ENCODE assay signal across 8 cellular contexts in the genomic region with DNA sequence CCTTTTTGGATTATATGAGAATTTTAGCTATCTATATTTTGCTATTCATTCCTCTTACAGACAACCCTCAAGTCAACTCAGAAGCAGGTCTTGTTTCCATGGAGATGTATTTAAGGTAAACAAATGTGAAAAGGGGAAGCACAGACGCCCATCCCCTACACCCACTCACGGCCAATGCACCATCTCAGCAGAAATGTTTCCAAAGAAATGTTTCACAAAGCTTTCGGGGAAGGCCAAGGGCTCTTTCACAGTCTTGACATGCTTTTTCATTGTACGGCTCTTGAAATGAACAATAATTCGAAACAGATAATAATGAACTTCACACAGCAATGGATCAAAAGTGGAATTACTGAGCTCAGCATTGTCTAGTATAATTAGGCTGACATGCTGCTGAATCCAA.
DNase-seq lines count a peak whose midpoint lies in the region; ATAC-seq lines count a peak whose summit lies in the region.

No MANE protein-coding gene starts in this region.

- H3K23ac ChIP-seq in mesendoderm (ENCODE audit: low read length), result no peak overlapping the region

- H3K36me3 Mint-ChIP-seq in activated CD4-positive, alpha-beta T cell treated with anti-CD3 and anti-CD28 coated beads, Interleukin-2, amount 10 ng/mL, durations not matched to agents 7 days and 5 days (ENCODE audit: low read depth), result peaks cover 20% of the 10 kb centered on the region

- H4K5ac ChIP-seq in mesendoderm (ENCODE audit: low read length), result no peak overlapping the region

- no peaks in the 10 kb centered on the region for H3K27me3 Mint-ChIP-seq in activated CD4-positive, alpha-beta T cell treated with anti-CD3 and anti-CD28 coated beads, Interleukin-2, amount 10 ng/mL, durations not matched to agents 7 days and 5 days

- H3K36me3 ChIP-seq in mesendoderm (ENCODE audit: control insufficient read depth, insufficient read depth, low read length) (no peaks in the 10 kb centered on the region), H7 (replicated peaks; ENCODE audit: control insufficient read depth, insufficient read depth, low read length) (no peaks in the 10 kb centered on the region)

- H3K79me1 ChIP-seq in mesendoderm (ENCODE audit: low read length), result no peaks in the 10 kb centered on the region

- no peak overlapping the region for H3K27ac ChIP-seq in mesendoderm (ENCODE audit: low read depth, low read length)

- no peak overlapping the region for H3K4me2 ChIP-seq in mesendoderm (ENCODE audit: low read length)

- H3K4me1 ChIP-seq in mesendoderm (ENCODE audit: control insufficient read depth, low read depth, low read length), result no peaks in the 10 kb centered on the region

- no peaks in the 10 kb centered on the region for H3K79me2 ChIP-seq in mesendoderm (ENCODE audit: control insufficient read depth, insufficient read depth, low read length)

- peak; percentile 59 for ATAC-seq in HG03139 (IDR thresholded peaks at IDR 0.05; ENCODE audit: unreplicated experiment)

- H3K18ac ChIP-seq in mesendoderm (ENCODE audit: low read length), result no peak overlapping the region

- H2BK5ac ChIP-seq in mesendoderm (ENCODE audit: low read length), result no peak overlapping the region

- DNase-seq in activated gamma-delta T cell treated with anti-CD3 and anti-CD28 coated beads, Interleukin-2, amount 50 U/mL, for 16 hours (ENCODE audit: low read depth), result peak; percentile 38
- no peak for DNase-seq in activated gamma-delta T cell (lab: John Stamatoyannopoulos, UW)
- peak; percentile 29 for DNase-seq in activated CD4-positive, alpha-beta T cell treated with anti-CD3 and anti-CD28 coated beads, Interleukin-2, amount 10 ng/mL, durations not matched to agents 7 days and 5 days
- DNase-seq in mesendoderm, result peak; percentile 18
- no peak for DNase-seq in H7
- DNase-seq in NCI-H226, result no peak
- no peak for DNase-seq in foreskin melanocyte

- no peak overlapping the region for H3K4ac ChIP-seq in mesendoderm (ENCODE audit: low read depth, low read length)

- H4K8ac ChIP-seq in mesendoderm (ENCODE audit: low read depth, low read length), result no peak overlapping the region

- H3K9ac ChIP-seq in mesendoderm (ENCODE audit: low read length), result no peak overlapping the region

- no peak overlapping the region for H2AK5ac ChIP-seq in mesendoderm (ENCODE audit: low read length)

- no CpG with 5 or more reads among the region's 5 CpGs for WGBS in mesendoderm (ENCODE audit: extremely low coverage, insufficient coverage, low lambda C conversion rate)

- H2BK15ac ChIP-seq in mesendoderm (replicated peaks; ENCODE audit: low read depth), result no peak overlapping the region

- H3K56ac ChIP-seq in mesendoderm (ENCODE audit: low read length), result no peak overlapping the region

- CTCF ChIA-PET in activated CD4-positive, alpha-beta T cell treated with anti-CD3 and anti-CD28 coated beads, Interleukin-2, amount 10 ng/mL, durations not matched to agents 7 days and 5 days (lab: Charles Lee), result interaction anchor here (0.6 to 2.3 kb wide), 10 partner anchors 10 to 256 kb away, joined by 3 to 11 read pairs (median 4); no protein-coding TSS in a partner anchor

- no peak overlapping the region for H2BK120ac ChIP-seq in mesendoderm (ENCODE audit: low read depth, low read length)

- H3K4me3 ChIP-seq in mesendoderm (ENCODE audit: low read length), result no peak overlapping the region
- H3K4me3 ChIP-seq in H7 (ENCODE audit: insufficient read depth, low read depth, low read length), result no peak overlapping the region

- H3K4me3 Mint-ChIP-seq in activated CD4-positive, alpha-beta T cell treated with anti-CD3 and anti-CD28 coated beads, Interleukin-2, amount 10 ng/mL, durations not matched to agents 7 days and 5 days, result no peak overlapping the region

- H3K4me1 Mint-ChIP-seq in activated CD4-positive, alpha-beta T cell treated with anti-CD3 and anti-CD28 coated beads, Interleukin-2, amount 10 ng/mL, durations not matched to agents 7 days and 5 days, result peaks cover 44% of the 10 kb centered on the region

- POLR2A ChIA-PET in activated CD4-positive, alpha-beta T cell treated with anti-CD3 and anti-CD28 coated beads, Interleukin-2, amount 10 ng/mL, durations not matched to agents 7 days and 5 days (lab: Charles Lee), result no interaction called here

- H3K9me3 Mint-ChIP-seq in activated CD4-positive, alpha-beta T cell treated with anti-CD3 and anti-CD28 coated beads, Interleukin-2, amount 10 ng/mL, durations not matched to agents 7 days and 5 days, result peaks cover 22% of the 10 kb centered on the region

- H3K27me3 ChIP-seq in mesendoderm (ENCODE audit: insufficient read depth, low read length, poor library complexity) (no peaks in the 10 kb centered on the region), H7 (ENCODE audit: control insufficient read depth, insufficient read depth, low read length) (no peaks in the 10 kb centered on the region)

- H3K27ac Mint-ChIP-seq in activated CD4-positive, alpha-beta T cell treated with anti-CD3 and anti-CD28 coated beads, Interleukin-2, amount 10 ng/mL, durations not matched to agents 7 days and 5 days, result peak overlapping the region; percentile 25

Comparison
In these comparisons a context has a peak if more than half of its experiments do, and no peak if none do; other contexts are left out.
1. DNase-seq: peak in activated gamma-delta T cell treated with anti-CD3 and anti-CD28 coated beads, Interleukin-2, amount 50 U/mL, for 16 hours (single experiment), activated CD4-positive, alpha-beta T cell treated with anti-CD3 and anti-CD28 coated beads, Interleukin-2, amount 10 ng/mL, durations not matched to agents 7 days and 5 days (single experiment) and mesendoderm (single experiment); none in activated gamma-delta T cell (single experiment), H7 (single experiment), NCI-H226 (single experiment) and foreskin melanocyte (single experiment).